ENCODE assay signal across 21 cellular contexts in the genomic region with DNA sequence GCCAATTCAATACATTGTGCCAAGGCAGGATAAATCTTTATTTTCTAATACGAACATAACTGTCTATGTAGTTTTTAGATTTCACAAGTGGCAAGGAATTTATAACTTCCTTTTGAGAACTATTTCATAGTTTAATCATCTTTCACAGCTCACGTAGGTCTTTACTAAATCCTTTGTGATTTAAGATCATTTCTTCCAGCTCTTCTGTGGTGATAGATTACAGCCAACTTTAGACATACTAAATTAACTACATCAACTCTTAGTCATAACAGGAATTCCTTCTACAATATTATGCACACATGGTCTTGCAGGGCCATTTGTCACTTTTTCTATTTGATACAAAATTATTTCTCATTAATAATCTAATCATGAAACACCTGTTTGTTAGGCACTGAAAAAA.
DNase-seq lines count a peak whose midpoint lies in the region; ATAC-seq, FAIRE-seq and TF ChIP-seq lines count a peak whose summit lies in the region.
"Had no signal": no experiment of that assay in that cellular context is flagged by ENCODE, and none has a peak within 500 bp of the region (broad histone marks: within the 10 kb centered on the region; RNA-seq: fewer than 3 reads in every experiment).

No MANE protein-coding gene starts in this region.

- FAIRE-seq in astrocyte (lab: Jason Lieb, UNC), result no peak
- FAIRE-seq: HepG2 had no signal

- no TSS peak for BruUV-seq in PC-3 (replicated peaks; lab: Mats Ljungman, UMichigan)

- H3K4me1 ChIP-seq in MM.1S (ENCODE audit: low read length), result peaks cover 26% of the 10 kb centered on the region
- H3K4me1 ChIP-seq in astrocyte (ENCODE audit: insufficient read depth, low read length), result no peaks in the 10 kb centered on the region
- H3K4me1 ChIP-seq in PC-3 (ENCODE audit: insufficient read depth, low read length), result no peaks in the 10 kb centered on the region

- no peaks in the 10 kb centered on the region for H3K27me3 Mint-ChIP-seq in astrocyte (ENCODE audit: low read depth, unreplicated experiment)
- peaks cover 5% of the 10 kb centered on the region; the same call in 1 of the 2 replicates for H3K27me3 Mint-ChIP-seq in HFFc6 (ENCODE audit: insufficient read depth)

- CTCF ChIA-PET in PC-3 (lab: Charles Lee), result no interaction called here

- no peak for TF ChIP-seq CTCF in MM.1S (IDR thresholded peaks at IDR 0.05; ENCODE audit: low read length)
- no peak for TF ChIP-seq CTCF in astrocyte (IDR thresholded peaks at IDR 0.05; ENCODE audit: insufficient read depth, low read depth, low read length)
- TF ChIP-seq CTCF in omental fat pad (IDR thresholded peaks at IDR 0.05), result no peak
- TF ChIP-seq CTCF in HFFc6 (IDR thresholded peaks at IDR 0.05), result no peak
- no peak for TF ChIP-seq CTCF in PC-3 (conservative IDR thresholded peaks at IDR 0.05; ENCODE audit: low read depth, low read length)

- no peak overlapping the region for H3K27ac Mint-ChIP-seq in astrocyte (ENCODE audit: unreplicated experiment)
- H3K27ac Mint-ChIP-seq in HFFc6, result no peak overlapping the region
- H3K27ac Mint-ChIP-seq: T-helper 17 cell had no signal

- H3K36me3 Mint-ChIP-seq in astrocyte (ENCODE audit: low read depth, unreplicated experiment) (no peaks in the 10 kb centered on the region), HFFc6 (ENCODE audit: low read depth) (no peaks in the 10 kb centered on the region)

- H3K4me2 ChIP-seq in MM.1S (ENCODE audit: low read depth, low read length), result peak overlapping the region; percentile 67; the same call in 1 of the 2 replicates
- H3K4me2 ChIP-seq in astrocyte (ENCODE audit: low read length), result no peak overlapping the region
- no peak overlapping the region for H3K4me2 ChIP-seq in PC-3 (ENCODE audit: low read length)
- H3K4me2 ChIP-seq: PC-9 had no signal

- H3K9me2 ChIP-seq in MM.1S (replicated peaks; ENCODE audit: insufficient read depth, low read length), result no peaks in the 10 kb centered on the region
- H3K9me2 ChIP-seq in PC-3 (replicated peaks; ENCODE audit: low read length), result no peaks in the 10 kb centered on the region

- intact Hi-C loops in PC-3 (cut with micrococcal nuclease), result no loop called here

- H3K9me3 Mint-ChIP-seq in astrocyte (ENCODE audit: unreplicated experiment), result peaks cover 7% of the 10 kb centered on the region
- H3K9me3 Mint-ChIP-seq in HFFc6, result no peaks in the 10 kb centered on the region

- H3K36me3 ChIP-seq in MM.1S (replicated peaks; ENCODE audit: insufficient read depth, low read length) (no peaks in the 10 kb centered on the region), astrocyte (ENCODE audit: insufficient read depth, low read length) (no peaks in the 10 kb centered on the region), PC-3 (ENCODE audit: low read depth, low read length) (no peaks in the 10 kb centered on the region)
- H3K36me3 ChIP-seq: SJCRH30 had no signal

- H3K27me3 ChIP-seq in MM.1S (replicated peaks; ENCODE audit: insufficient read depth, low read length) (no peaks in the 10 kb centered on the region), astrocyte (ENCODE audit: insufficient read depth, low read length) (no peaks in the 10 kb centered on the region), PC-3 (ENCODE audit: low read length) (no peaks in the 10 kb centered on the region)
- H3K27me3 ChIP-seq: SJCRH30 had no signal

- peak; percentile 41 for ATAC-seq in GM18511 (IDR thresholded peaks at IDR 0.05; ENCODE audit: unreplicated experiment)
- ATAC-seq in omental fat pad (ENCODE audit: low FRiP score), result peak; percentile 23
- no peak for ATAC-seq in PC-3
- ATAC-seq: HCT116, HepG2, T-helper 17 cell had no signal

- H3K9ac ChIP-seq in MM.1S (ENCODE audit: low read length) (no peak overlapping the region), astrocyte (ENCODE audit: low read length) (no peak overlapping the region), PC-3 (ENCODE audit: low read length) (no peak overlapping the region)
- H3K9ac ChIP-seq: GM23248 had no signal

- H3K4me3 ChIP-seq in MM.1S (ENCODE audit: low read length), result no peak overlapping the region
- H3K4me3 ChIP-seq in astrocyte (ENCODE audit: insufficient read depth, low read depth, low read length), result no peak overlapping the region
- H3K4me3 ChIP-seq in PC-3 (ENCODE audit: low read length), result no peak overlapping the region
- H3K4me3 ChIP-seq: GM23248, PC-9, SJCRH30 had no signal

- POLR2A ChIA-PET in PC-3 (lab: Charles Lee; ENCODE audit: unreplicated experiment), result no interaction called here

- no peak overlapping the region for H3K4me3 Mint-ChIP-seq in astrocyte (ENCODE audit: unreplicated experiment)
- H3K4me3 Mint-ChIP-seq in HFFc6, result no peak overlapping the region
- H3K4me3 Mint-ChIP-seq: T-helper 17 cell had no signal

- H2AFZ ChIP-seq in MM.1S (ENCODE audit: low read length) (no peak overlapping the region), astrocyte (ENCODE audit: low read depth, low read length) (no peak overlapping the region), PC-3 (ENCODE audit: low read length) (no peak overlapping the region)
- H2AFZ ChIP-seq: GM23248, PC-9 had no signal

- H3K27ac ChIP-seq in MM.1S (ENCODE audit: low read length), result peak overlapping the region; percentile 81; the same call in 1 of the 2 replicates
- H3K27ac ChIP-seq in astrocyte (ENCODE audit: low read depth, low read length), result no peak overlapping the region
- no peak overlapping the region for H3K27ac ChIP-seq in PC-3 (ENCODE audit: low read length)
- H3K27ac ChIP-seq: C4-2B, GM23248, PC-9, SJCRH30 had no signal

- H3K4me1 Mint-ChIP-seq in astrocyte (ENCODE audit: low read depth, unreplicated experiment) (peaks cover 3% of the 10 kb centered on the region), HFFc6 (ENCODE audit: low read depth) (no peaks in the 10 kb centered on the region)
- H3K4me1 Mint-ChIP-seq: T-helper 17 cell had no signal

- DNase-seq in MM.1S (no peak), astrocyte (ENCODE audit: low read depth) (peak; percentile 52), omental fat pad (ENCODE audit: low spot score) (no peak), HFFc6 (no peak), PC-3 (no peak), NCI-H510A treated with DMSO at 0.1 percent for 48 hours (lab: John Stamatoyannopoulos, UW) (no peak), Kasumi-1 (lab: John Stamatoyannopoulos, UW) (no peak)
- DNase-seq: DMS79 treated with DMSO at 0.1 percent for 48 hours, KBM-7, NCI-H1048, NCI-H1436 treated with DMSO at 0.1 percent for 48 hours, NCI-H2029 treated with DMSO at 0.1 percent for 48 hours, NCI-H2171, PC-9, T-helper 17 cell had no signal

- no peaks in the 10 kb centered on the region for H3K79me2 ChIP-seq in MM.1S (ENCODE audit: low read length)
- H3K79me2 ChIP-seq in astrocyte (ENCODE audit: insufficient read depth, low read length), result no peaks in the 10 kb centered on the region
- no peaks in the 10 kb centered on the region for H3K79me2 ChIP-seq in PC-3 (ENCODE audit: low read length)

- H3F3A ChIP-seq in MM.1S (ENCODE audit: insufficient read depth, low read length) (peaks cover 11% of the 10 kb centered on the region; the same call in 1 of the 2 replicates), PC-3 (ENCODE audit: low read length, unreplicated experiment) (no peaks in the 10 kb centered on the region)

- H3K9me3 ChIP-seq in MM.1S (replicated peaks; ENCODE audit: insufficient read depth, low read length), result no peaks in the 10 kb centered on the region
- no peaks in the 10 kb centered on the region for H3K9me3 ChIP-seq in astrocyte (ENCODE audit: insufficient read depth, low read depth, low read length)
- no peaks in the 10 kb centered on the region for H3K9me3 ChIP-seq in PC-3 (ENCODE audit: low read length)

- no peaks in the 10 kb centered on the region for H4K20me1 ChIP-seq in MM.1S (ENCODE audit: insufficient read depth, low read length)
- H4K20me1 ChIP-seq in astrocyte (ENCODE audit: insufficient read depth, low read length), result no peaks in the 10 kb centered on the region
- no peaks in the 10 kb centered on the region for H4K20me1 ChIP-seq in PC-3 (ENCODE audit: low read length)
